Comparison of ENCODE assay signal across 15 cellular contexts in the genomic region with DNA sequence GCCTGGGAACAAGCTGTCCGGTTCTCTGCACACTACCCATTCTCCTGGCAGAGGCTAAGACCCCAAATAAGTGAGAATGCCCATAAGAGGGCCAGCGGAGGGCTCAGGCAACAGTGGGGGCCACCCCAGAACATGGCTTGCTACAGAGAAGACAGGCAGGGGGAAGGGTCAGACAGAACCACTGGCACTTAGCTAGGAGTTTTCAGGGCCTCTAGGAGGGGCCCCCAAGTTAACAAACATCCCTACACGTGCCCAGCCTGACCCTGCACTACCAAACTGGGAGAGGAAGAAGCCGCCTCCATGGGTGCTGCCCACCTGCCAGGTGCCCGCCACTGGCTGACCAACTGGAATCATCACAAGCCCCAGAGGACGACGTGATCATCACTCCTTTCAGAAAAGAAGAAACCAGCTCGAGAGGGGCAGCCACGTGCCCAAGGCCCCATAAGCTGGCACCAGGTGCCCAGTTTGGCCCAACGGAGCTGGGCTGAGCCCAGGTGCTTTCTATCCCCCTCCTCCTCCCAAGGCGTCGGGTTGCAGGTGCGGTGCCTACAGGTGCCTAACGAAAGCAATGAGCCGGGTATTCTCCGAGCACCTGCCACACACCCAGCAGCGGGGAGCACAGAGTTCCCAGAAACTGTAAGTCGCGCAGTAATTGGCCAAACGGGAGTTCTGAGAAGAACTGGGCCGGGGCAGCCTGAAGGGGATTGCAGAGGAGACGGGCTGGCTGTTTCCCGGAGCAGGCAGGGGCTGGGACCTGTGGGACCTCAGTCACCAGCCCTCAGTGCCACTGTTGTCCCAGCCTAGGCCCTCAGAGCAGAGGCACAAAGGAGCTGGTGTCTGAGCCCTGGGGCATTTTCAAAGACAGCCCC. TPM values are rescaled to one million over a fixed set of nuclear protein-coding genes. Genes with fewer than 3 reads are reported as not detected.
DNase-seq lines count a peak whose midpoint lies in the region; ATAC-seq and TF ChIP-seq lines count a peak whose summit lies in the region.
"Had no signal": no experiment of that assay in that cellular context is flagged by ENCODE, and none has a peak within 500 bp of the region (broad histone marks: within the 10 kb centered on the region; RNA-seq: fewer than 3 reads in every experiment).

No MANE protein-coding gene starts in this region.

- H3K27ac ChIP-seq in left ventricle myocardium inferior (replicated peaks) (no peak overlapping the region), RWPE2 (ENCODE audit: poor library complexity, severe bottlenecking) (no peak overlapping the region), uterus (no peak overlapping the region), PC-3 (ENCODE audit: low read length) (no peak overlapping the region)

- H2AFZ ChIP-seq in PC-3 (ENCODE audit: low read length), result no peak overlapping the region

- H3K9ac ChIP-seq in PC-3 (ENCODE audit: low read length), result no peak overlapping the region

- H3K9me3 ChIP-seq in left ventricle myocardium inferior (replicated peaks) (no peaks in the 10 kb centered on the region), RWPE2 (ENCODE audit: severe bottlenecking) (no peaks in the 10 kb centered on the region), mucosa of descending colon (no peaks in the 10 kb centered on the region), uterus (no peaks in the 10 kb centered on the region), PC-3 (ENCODE audit: low read length) (no peaks in the 10 kb centered on the region)
- H3K9me3 ChIP-seq: MG63 had no signal

- no peak for TF ChIP-seq CTCF in left ventricle myocardium inferior (IDR thresholded peaks at IDR 0.05; ENCODE audit: borderline replicate concordance)
- no peak for TF ChIP-seq CTCF in RWPE2 (IDR thresholded peaks at IDR 0.05; ENCODE audit: poor library complexity, severe bottlenecking)
- no peak for TF ChIP-seq CTCF in mucosa of descending colon (IDR thresholded peaks at IDR 0.05)
- TF ChIP-seq CTCF in uterus (IDR thresholded peaks at IDR 0.05), result no peak
- no peak for TF ChIP-seq CTCF in PC-3 (conservative IDR thresholded peaks at IDR 0.05; ENCODE audit: low read depth, low read length)

- intact Hi-C loops in cardiac septum (cut with DNase I), result no loop called here
- intact Hi-C loops in left ventricle myocardium inferior (cut with micrococcal nuclease), result no loop called here
- intact Hi-C loops in mucosa of descending colon (cut with DNase I, micrococcal nuclease), result no loop called here
- intact Hi-C loops in uterus (cut with DNase I; ENCODE audit: low total_unique reads), result no loop called here
- intact Hi-C loops in PC-3 (cut with micrococcal nuclease), result no loop called here

- H4K20me1 ChIP-seq in PC-3 (ENCODE audit: low read length), result no peaks in the 10 kb centered on the region

- no TSS peak for BruUV-seq in PC-3 (replicated peaks; lab: Mats Ljungman, UMichigan)

- no peaks in the 10 kb centered on the region for H3K9me2 ChIP-seq in PC-3 (replicated peaks; ENCODE audit: low read length)

- H3K27me3 ChIP-seq in left ventricle myocardium inferior (ENCODE audit: low read depth) (peaks cover 26% of the 10 kb centered on the region), RWPE2 (ENCODE audit: insufficient read depth, poor library complexity, severe bottlenecking) (no peaks in the 10 kb centered on the region), uterus (no peaks in the 10 kb centered on the region), PC-3 (ENCODE audit: low read length) (no peaks in the 10 kb centered on the region)
- H3K27me3 ChIP-seq: MG63 had no signal

- H3K4me3 ChIP-seq in left ventricle myocardium inferior (no peak overlapping the region), RWPE2 (ENCODE audit: severe bottlenecking) (no peak overlapping the region), mucosa of descending colon (no peak overlapping the region), uterus (no peak overlapping the region), PC-3 (ENCODE audit: low read length) (no peak overlapping the region)
- H3K4me3 ChIP-seq: GM12878, MG63 had no signal

- peaks cover 32% of the 10 kb centered on the region for H3K4me1 ChIP-seq in left ventricle myocardium inferior
- no peaks in the 10 kb centered on the region for H3K4me1 ChIP-seq in RWPE2 (ENCODE audit: insufficient read depth, poor library complexity, severe bottlenecking)
- peaks cover 13% of the 10 kb centered on the region for H3K4me1 ChIP-seq in mucosa of descending colon (ENCODE audit: low read depth)
- H3K4me1 ChIP-seq in uterus, result no peaks in the 10 kb centered on the region
- no peaks in the 10 kb centered on the region for H3K4me1 ChIP-seq in PC-3 (ENCODE audit: insufficient read depth, low read length)

- no peak overlapping the region for H3K4me2 ChIP-seq in PC-3 (ENCODE audit: low read length)

- no peak for TF ChIP-seq POLR2A in uterus (IDR thresholded peaks at IDR 0.05)

- peaks cover 17% of the 10 kb centered on the region for H3K79me2 ChIP-seq in PC-3 (ENCODE audit: low read length)

- DNase-seq in cardiac septum (ENCODE audit: low spot score) (peak; percentile 59), left ventricle myocardium inferior (no peak), RWPE2 (ENCODE audit: low spot score) (peak; percentile 37), mucosa of descending colon (peak in 2 of 3 donors; percentile 28 to 59), germinal center (ENCODE audit: low spot score) (no peak), uterus (no peak), PC-3 (no peak)
- DNase-seq: activated CD4-positive, alpha-beta T cell treated with anti-CD3 and anti-CD28 coated beads, Interleukin-2, amount 10 ng/mL, durations not matched to agents 24 days and 14 days; endodermal cell; GOT3; MG63; OCI-M1; T-helper 17 cell had no signal

- POLR2A ChIA-PET in PC-3 (lab: Charles Lee; ENCODE audit: unreplicated experiment), result no interaction called here

- H3K36me3 ChIP-seq in left ventricle myocardium inferior, result no peaks in the 10 kb centered on the region
- no peaks in the 10 kb centered on the region for H3K36me3 ChIP-seq in RWPE2 (ENCODE audit: low read depth)
- H3K36me3 ChIP-seq in mucosa of descending colon (ENCODE audit: low read depth), result no peaks in the 10 kb centered on the region
- no peaks in the 10 kb centered on the region for H3K36me3 ChIP-seq in uterus
- no peaks in the 10 kb centered on the region for H3K36me3 ChIP-seq in PC-3 (ENCODE audit: low read depth, low read length)
- H3K36me3 ChIP-seq: MG63 had no signal

- ATAC-seq in RWPE2 (ENCODE audit: low read depth) (no peak), mucosa of descending colon (peak; percentile 74), HG02981 (IDR thresholded peaks at IDR 0.05; ENCODE audit: unreplicated experiment) (no peak), PC-3 (no peak)
- ATAC-seq: GM12878, T-helper 17 cell had no signal

- CTCF ChIA-PET in PC-3 (lab: Charles Lee), result no interaction called here

- H3F3A ChIP-seq in PC-3 (ENCODE audit: low read length, unreplicated experiment), result no peaks in the 10 kb centered on the region

RNA-seq across cellular contexts. Expression of gene RPH3AL, which starts 13.2 kb away (rescaled TPM):
- total RNA-seq in cardiac septum, result 5.5 TPM
- 4.0 TPM for total RNA-seq in left ventricle myocardium inferior
- 10 to 100 TPM; 24.0 to 44.1 (median 36.7) TPM for total RNA-seq in mucosa of descending colon
- total RNA-seq in uterus, result 10 to 100 TPM in 3 of 4 donors, 1 to 10 TPM in 1; 9.9 to 44.7 (median 21.5) TPM
- 24.9 and 30.8 TPM in 2 replicates for total RNA-seq in PC-3 (2014; rRNA removed)

Comparison
In these comparisons a context has a peak if more than half of its experiments do, and no peak if none do; other contexts are left out.
1. DNase-seq: peak in cardiac septum (single experiment), RWPE2 (single experiment) and mucosa of descending colon (2 of 3); none in left ventricle myocardium inferior (single experiment), germinal center (single experiment), uterus (0 of 2) and PC-3 (single experiment).